22 cellular contexts compared by ENCODE assay signal in genomic region chr2:16210841-16211240, GRCh38.
"Had no signal": no experiment of that assay in that cellular context is flagged by ENCODE, and none has a peak within 500 bp of the region (broad histone marks: within the 10 kb centered on the region; RNA-seq: fewer than 3 reads in every experiment).

No MANE protein-coding gene starts in this region.

- H3K4me3 ChIP-seq: hepatocyte, left lung, left ventricle myocardium inferior, lower lobe of right lung, lung, mucosa of descending colon had no signal

- H3K27ac ChIP-seq: hepatocyte, left lung, left ventricle myocardium inferior, lower lobe of right lung had no signal

- H3K9me3 ChIP-seq: left ventricle myocardium inferior, lower lobe of right lung, mucosa of descending colon had no signal

- H3K36me3 ChIP-seq: left lung, left ventricle myocardium inferior, lower lobe of right lung had no signal

- DNase-seq: hippocampal formation; hypothalamus; immature natural killer cell; islet precursor cell; kidney; kidney glomerular epithelial cell; left cardiac atrium; left colon; left lung; left ventricle myocardium inferior; left ventricle myocardium superior; lower lobe of right lung; mammary epithelial cell; mesenchymal stem cell; mesendoderm; midbrain; mucosa of descending colon; naive B cell; naive thymus-derived CD4-positive, alpha-beta T cell; naive thymus-derived CD8-positive, alpha-beta T cell had no signal

- H3K4me1 ChIP-seq: left lung, left ventricle myocardium inferior, lower lobe of right lung had no signal

- H3K27me3 ChIP-seq: hepatocyte, left lung had no signal
